ENCODE assay signal across 25 cellular contexts in the genomic region with DNA sequence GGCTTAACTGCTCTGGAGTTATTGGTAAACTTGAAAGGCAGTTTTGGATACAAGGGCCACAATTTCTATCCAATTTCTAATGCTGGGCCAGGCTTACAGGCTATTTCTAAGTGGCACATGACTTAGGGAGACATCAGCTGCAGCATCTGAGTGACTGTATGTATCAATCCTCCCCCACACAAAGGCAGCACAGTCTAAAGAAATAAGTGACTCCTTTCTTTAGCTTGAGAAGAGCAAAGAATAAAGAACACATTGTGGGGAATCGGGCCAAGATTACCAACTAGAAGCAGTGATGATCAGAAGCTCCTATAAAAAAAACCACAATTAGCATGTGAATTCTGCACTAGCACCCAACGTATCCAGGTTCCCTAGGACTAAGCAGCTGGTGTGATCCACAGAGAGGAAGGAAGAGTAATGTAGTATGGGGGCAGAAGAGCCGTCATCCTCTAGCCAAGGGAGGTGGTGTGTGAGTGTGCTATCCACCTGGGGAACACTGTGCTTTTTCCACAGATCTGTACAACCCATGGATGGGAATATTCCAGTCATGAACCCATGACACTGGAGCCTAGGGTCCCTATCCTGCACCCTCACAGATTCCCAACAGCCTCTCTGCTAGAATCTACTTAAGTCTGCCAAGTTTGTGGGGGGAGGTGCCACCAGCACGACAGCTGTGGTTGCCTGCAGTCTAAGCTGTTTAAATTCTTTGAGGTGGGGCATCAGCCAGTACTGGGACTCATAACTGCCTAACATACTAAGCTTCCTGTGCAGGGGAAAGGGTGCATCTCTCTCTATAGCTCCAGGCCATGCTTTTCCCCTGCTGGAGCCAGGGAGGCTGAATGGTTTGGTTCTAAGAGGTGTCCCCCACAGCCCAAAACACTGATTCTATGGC.
"Had no signal": no experiment of that assay in that cellular context is flagged by ENCODE, and none has a peak within 500 bp of the region (broad histone marks: within the 10 kb centered on the region; RNA-seq: fewer than 3 reads in every experiment).

No MANE protein-coding gene starts in this region.

- H3K4me1 ChIP-seq: ascending aorta, body of pancreas, Peyer's patch had no signal

- H3K27me3 ChIP-seq: ascending aorta, body of pancreas, Peyer's patch had no signal

- H3K27ac ChIP-seq: ascending aorta, body of pancreas, Peyer's patch, RWPE1 had no signal

- H3K4me3 ChIP-seq: ascending aorta, body of pancreas, Peyer's patch had no signal

- DNase-seq: activated CD4-positive, alpha-beta memory T cell treated with anti-CD3 and anti-CD28 coated beads for 36 hours; activated CD4-positive, alpha-beta T cell treated with anti-CD3 and anti-CD28 coated beads for 1 hour; activated CD4-positive, alpha-beta T cell treated with anti-CD3 and anti-CD28 coated beads, Interleukin-2, amount 10 ng/mL, durations not matched to agents 7 days and 5 days; activated CD8-positive, alpha-beta memory T cell treated with anti-CD3 and anti-CD28 coated beads for 24 hours; activated effector memory CD4-positive, alpha-beta T cell treated with anti-CD3 and anti-CD28 coated beads, Interleukin-2, amount 50 U/mL, for 16 hours; activated naive CD4-positive, alpha-beta T cell treated with Interleukin-2 at 50 U/mL for 16 hours; activated naive CD8-positive, alpha-beta T cell treated with anti-CD3 and anti-CD28 coated beads, Interleukin-2, amount 50 U/mL, for 24 hours; activated T-cell treated with anti-CD3 and anti-CD28 coated beads, Interleukin-2, amount 50 U/mL, for 4 hours; amniotic stem cell; body of pancreas; central memory CD4-positive, alpha-beta T cell; Kasumi-1; NCI-H1048; NCI-H146; NCI-H187 treated with DMSO at 0.1 percent for 48 hours; NCI-H2171; NCI-H2227 treated with DMSO at 0.1 percent for 48 hours; NCI-H446 treated with DMSO at 0.1 percent for 48 hours; NCI-H524 treated with DMSO at 0.1 percent for 48 hours; NCI-H774; OCI-M1; Peyer's patch; Right ventricle myocardium superior had no signal

- H3K9me3 ChIP-seq: ascending aorta, body of pancreas, Peyer's patch had no signal

- H3K36me3 ChIP-seq: ascending aorta, Peyer's patch had no signal
